Comparison of ENCODE assay signal across 8 cellular contexts in the genomic region with DNA sequence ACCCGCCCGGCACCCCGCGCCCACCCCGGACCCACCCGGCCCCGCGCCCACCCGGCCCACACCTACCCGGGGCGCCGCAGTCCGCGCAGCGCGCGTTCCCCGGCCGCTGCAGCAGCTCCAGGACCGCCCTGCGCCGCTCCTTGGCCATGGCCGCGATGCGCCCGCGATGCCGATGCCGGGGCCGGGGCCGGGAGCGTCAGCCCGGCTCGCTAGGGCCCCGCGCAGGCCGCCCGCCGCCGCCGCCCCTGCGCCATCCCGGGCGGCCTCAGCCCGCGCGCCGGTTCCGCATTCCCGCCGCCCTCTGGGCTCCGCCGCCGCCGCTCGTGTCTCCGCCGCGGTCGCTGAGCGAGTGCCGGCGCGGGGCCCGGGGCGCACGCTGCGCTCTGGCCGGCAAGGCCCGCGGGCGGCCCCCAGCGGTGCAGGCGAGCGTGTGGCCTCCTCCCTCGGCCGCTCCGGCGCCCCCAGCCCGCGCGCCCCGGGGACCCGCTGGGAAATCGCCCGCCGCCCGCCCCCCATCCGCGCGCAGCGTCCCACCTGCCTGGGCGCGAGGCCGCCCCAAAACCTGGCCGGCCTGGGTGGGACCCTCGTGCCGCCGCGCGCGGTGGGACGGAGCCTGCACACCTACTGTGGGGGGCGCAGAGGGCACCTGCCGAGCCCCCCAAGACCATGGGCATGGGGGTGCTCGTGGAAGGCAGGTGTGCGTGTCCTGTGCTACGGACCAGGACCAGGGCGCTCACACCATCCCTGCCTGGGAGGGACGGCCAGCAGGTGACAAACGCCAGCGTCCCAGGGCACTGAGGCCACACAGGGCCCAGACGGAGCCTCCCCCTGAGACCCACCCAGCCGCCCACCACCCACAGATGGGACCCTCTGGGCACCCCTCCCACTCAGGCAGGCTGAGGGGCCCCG. TPM values are rescaled to one million over a fixed set of nuclear protein-coding genes. Genes with fewer than 3 reads are reported as not detected.
DNase-seq lines count a peak whose midpoint lies in the region; ATAC-seq and TF ChIP-seq lines count a peak whose summit lies in the region.

A gene with protein sequence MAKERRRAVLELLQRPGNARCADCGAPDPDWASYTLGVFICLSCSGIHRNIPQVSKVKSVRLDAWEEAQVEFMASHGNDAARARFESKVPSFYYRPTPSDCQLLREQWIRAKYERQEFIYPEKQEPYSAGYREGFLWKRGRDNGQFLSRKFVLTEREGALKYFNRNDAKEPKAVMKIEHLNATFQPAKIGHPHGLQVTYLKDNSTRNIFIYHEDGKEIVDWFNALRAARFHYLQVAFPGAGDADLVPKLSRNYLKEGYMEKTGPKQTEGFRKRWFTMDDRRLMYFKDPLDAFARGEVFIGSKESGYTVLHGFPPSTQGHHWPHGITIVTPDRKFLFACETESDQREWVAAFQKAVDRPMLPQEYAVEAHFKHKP (minus strand): TSS at position 351 of the 909 bp plus-strand sequence. CDS start 203 bp downstream, at position 148.

- H3K9me3 ChIP-seq in SK-N-MC (ENCODE audit: low read depth, low read length), result no peaks in the 10 kb centered on the region
- no peaks in the 10 kb centered on the region for H3K9me3 ChIP-seq in adipocyte (ENCODE audit: control insufficient read depth, low read length)
- no peaks in the 10 kb centered on the region for H3K9me3 ChIP-seq in iPS-15b (ENCODE audit: control insufficient read depth, insufficient read depth, low read length)
- no peaks in the 10 kb centered on the region for H3K9me3 ChIP-seq in gastrocnemius medialis

- no peak within 1 kb of the TSS for H3K9ac ChIP-seq in SK-N-MC (ENCODE audit: insufficient read length)
- peak within 1 kb of the TSS; percentile 55 for H3K9ac ChIP-seq in adipocyte (ENCODE audit: low read length)
- H3K9ac ChIP-seq in iPS-15b (ENCODE audit: low read depth, low read length), result no peak within 1 kb of the TSS

- TF ChIP-seq CTCF in GM12873 (IDR thresholded peaks at IDR 0.05; ENCODE audit: insufficient read depth, low read depth, low read length, missing control alignments) (peak; percentile 49), gastrocnemius medialis (IDR thresholded peaks at IDR 0.05 in 4 of 5, conservative IDR thresholded peaks at IDR 0.05 in 1 of 5) (peak in 1 of 5 experiments; percentile 19)

- no peak within 1 kb of the TSS for H3K27ac ChIP-seq in SK-N-MC
- H3K27ac ChIP-seq in gastrocnemius medialis, result no peak within 1 kb of the TSS

- DNase-seq in SK-N-MC (ENCODE audit: low read depth, low spot score) (no peak), adipocyte (ENCODE audit: low read depth) (peak; percentile 81), gastrocnemius medialis (no peak), cerebellar nuclear complex (lab: John Stamatoyannopoulos, UW) (no peak)

- H3K36me3 ChIP-seq in SK-N-MC (ENCODE audit: insufficient read depth, low read length) (no peaks in the 10 kb centered on the region), adipocyte (ENCODE audit: control insufficient read depth, insufficient read depth, low read length, severe bottlenecking) (no peaks in the 10 kb centered on the region), iPS-15b (ENCODE audit: control insufficient read depth, insufficient read depth, low read length) (no peaks in the 10 kb centered on the region), gastrocnemius medialis (no peaks in the 10 kb centered on the region)

- H3K4me1 ChIP-seq in adipocyte (ENCODE audit: control insufficient read depth, insufficient read depth, low read length), result peaks cover 14% of the 10 kb centered on the region
- H3K4me1 ChIP-seq in iPS-15b (ENCODE audit: control insufficient read depth, insufficient read depth, low read length), result no peaks in the 10 kb centered on the region
- peaks cover 0 to 7% of the 10 kb centered on the region in 2 donors for H3K4me1 ChIP-seq in gastrocnemius medialis

- H3K27me3 ChIP-seq in adipocyte (replicated peaks; ENCODE audit: control insufficient read depth, insufficient read depth, low read length) (peaks cover 17% of the 10 kb centered on the region), iPS-15b (ENCODE audit: control insufficient read depth, insufficient read depth, low read length) (peaks cover 8% of the 10 kb centered on the region), gastrocnemius medialis (peaks cover 26 to 38% (median 30%) of the 10 kb centered on the region in 3 donors)

- intact Hi-C loops in gastrocnemius medialis (cut with DNase I; ENCODE audit: low total_unique reads), result loop anchor here (10.0 kb wide), 1 partner anchor 170 kb away; no protein-coding TSS in a partner anchor

- no peak for TF ChIP-seq POLR2A in gastrocnemius medialis (IDR thresholded peaks at IDR 0.05)

- H3K4me3 ChIP-seq in SK-N-MC (peak within 1 kb of the TSS; percentile 62), adipocyte (ENCODE audit: low read length) (peak within 1 kb of the TSS; percentile 73), iPS-15b (ENCODE audit: low read depth, low read length) (peak within 1 kb of the TSS; percentile 37), gastrocnemius medialis (peak within 1 kb of the TSS; percentile 30 to 44 (median 39))

- in situ Hi-C loops in gastrocnemius medialis (cut with MboI; ENCODE audit: low sequenced_read_pairs in 4 of 4), result no loop called here

- peak; percentile 60 for ATAC-seq in HG02678 (IDR thresholded peaks at IDR 0.05; ENCODE audit: unreplicated experiment)
- peak in 1 of 2 donors; percentile 54 for ATAC-seq in gastrocnemius medialis
- no peak for ATAC-seq in HG02571 (IDR thresholded peaks at IDR 0.05; ENCODE audit: unreplicated experiment)

RNA-seq across cellular contexts. Expression of the gene that starts here (rescaled TPM):
- total RNA-seq in gastrocnemius medialis, result 1 to 10 TPM in 2 of 4 donors, under 1 TPM in 2; 0.71 to 5.0 (median 1.1) TPM
